1 cellular context compared by ENCODE assay signal in the genomic region with DNA sequence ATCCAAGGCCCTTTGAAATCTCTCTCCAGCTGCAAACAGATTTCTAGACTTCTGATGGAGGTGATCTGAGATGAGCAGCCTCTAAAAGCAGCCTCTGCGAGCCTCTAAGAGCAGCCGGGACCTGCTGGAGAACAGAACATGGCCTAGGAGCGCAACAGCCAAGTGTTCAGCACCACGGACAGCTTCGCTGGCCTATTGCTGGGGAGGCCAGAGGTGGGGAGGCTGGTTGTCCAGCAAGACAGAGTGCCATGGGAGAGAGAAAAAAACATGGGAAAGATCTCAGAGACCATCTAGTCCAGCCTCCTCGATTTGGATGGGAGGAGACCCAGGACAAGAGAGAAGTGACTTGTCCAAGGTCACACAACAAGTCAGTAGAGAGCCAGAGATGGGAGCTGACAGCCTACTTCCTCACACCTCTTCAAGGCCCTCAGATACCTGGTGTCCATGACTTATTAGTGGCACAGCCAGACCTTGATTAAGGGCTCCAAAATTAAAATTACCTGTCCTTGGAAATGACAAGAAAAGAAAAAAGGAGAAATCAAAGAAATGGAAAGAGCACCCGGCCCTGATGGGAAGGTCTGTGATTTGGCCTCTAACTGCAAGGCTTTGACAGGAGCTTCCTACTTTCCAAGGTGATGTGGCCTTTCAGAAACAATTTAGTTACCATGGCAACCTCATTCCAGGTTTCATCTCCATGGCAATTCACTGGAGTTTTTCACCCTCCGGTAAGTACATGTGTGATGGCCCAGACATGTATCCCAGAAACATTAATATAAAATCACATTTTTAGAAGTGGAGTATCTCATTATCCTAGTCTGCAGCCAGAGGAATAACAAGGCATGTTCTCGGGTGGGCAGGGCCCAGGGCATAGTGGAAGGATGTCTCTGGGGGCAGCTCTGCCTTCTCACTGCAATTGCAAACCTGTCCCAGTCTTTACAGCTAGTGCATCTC.
A peak's percentile ranks its signal among the peaks of the same experiment; 100 is the strongest.
TF ChIP-seq lines count a peak whose summit lies in the region.

No MANE protein-coding gene starts in this region.

TF ChIP-seq in PFSK-1, 5 proteins besides CTCF, POLR2A, EP300 and RAD21:
- TF ChIP-seq SIN3A (IDR thresholded peaks at IDR 0.05; ENCODE audit: borderline replicate concordance, insufficient read depth, low read length) = no peak
- peak; percentile 95 to 98 for TF ChIP-seq REST (IDR thresholded peaks at IDR 0.05; ENCODE audit: insufficient read depth in 1 of 2, low read depth in 2 of 2, low read length in 2 of 2)
